ENCODE assay signal across 1 cellular context in genomic region chr2:118050386-118050785, GRCh38.
A peak's percentile ranks its signal among the peaks of the same experiment; 100 is the strongest.
TF ChIP-seq lines count a peak whose summit lies in the region.

No MANE protein-coding gene starts in this region.

TF ChIP-seq in HEK293, 187 proteins besides CTCF, POLR2A, EP300 and RAD21 (continued from another document and continues in another):
- TF ChIP-seq INSM2 (tag by site-specific recombination; IDR thresholded peaks at IDR 0.05) (no peak), ZNF121 (tag by site-specific recombination; IDR thresholded peaks at IDR 0.05) (no peak), ZNF37A (tag by site-specific recombination; IDR thresholded peaks at IDR 0.05) (no peak), ZNF157 (tag by site-specific recombination; IDR thresholded peaks at IDR 0.05) (no peak), ZNF146 (tag by site-specific recombination; IDR thresholded peaks at IDR 0.05) (no peak), ZNF555 (tag by site-specific recombination; conservative IDR thresholded peaks at IDR 0.05) (no peak), ZNF214 (tag by site-specific recombination; IDR thresholded peaks at IDR 0.05; ENCODE audit: borderline replicate concordance) (no peak), PRDM6 (tag by site-specific recombination; IDR thresholded peaks at IDR 0.05) (peak; percentile 85), ZNF629 (tag by site-specific recombination; IDR thresholded peaks at IDR 0.05) (peak; percentile 63), ZNF175 (tag by site-specific recombination; IDR thresholded peaks at IDR 0.05) (no peak), ZEB2 (tag by site-specific recombination; IDR thresholded peaks at IDR 0.05) (peak; percentile 55; the same call in 1 of the 2 replicates), ZNF513 (tag by site-specific recombination; IDR thresholded peaks at IDR 0.05) (no peak), PRDM2 (tag by site-specific recombination; IDR thresholded peaks at IDR 0.05; ENCODE audit: borderline replicate concordance) (no peak), KLF9 (tag by site-specific recombination; IDR thresholded peaks at IDR 0.05; ENCODE audit: low read depth) (no peak), ZNF394 (tag by site-specific recombination; IDR thresholded peaks at IDR 0.05; ENCODE audit: borderline replicate concordance) (no peak), PATZ1 (tag by site-specific recombination; IDR thresholded peaks at IDR 0.05) (no peak), ZFP3 (tag by site-specific recombination; IDR thresholded peaks at IDR 0.05; ENCODE audit: low read depth) (no peak), PRDM1 (tag by site-specific recombination; IDR thresholded peaks at IDR 0.05) (no peak), ZNF654 (tag by site-specific recombination; IDR thresholded peaks at IDR 0.05; ENCODE audit: low read depth) (no peak), WT1 (tag by site-specific recombination; IDR thresholded peaks at IDR 0.05) (no peak), KLF16 (tag by site-specific recombination; IDR thresholded peaks at IDR 0.05) (0 out of 2 replicates have a peak, but pooled peaks have one; percentile 42), TCF7L2 (IDR thresholded peaks at IDR 0.05; ENCODE audit: borderline replicate concordance, low read depth, low read length) (no peak), ZNF248 (tag by site-specific recombination; IDR thresholded peaks at IDR 0.05) (no peak), ZNF174 (tag by site-specific recombination; IDR thresholded peaks at IDR 0.05) (no peak), ZBTB26 (tag by site-specific recombination; optimal IDR thresholded peaks at IDR 0.05) (no peak), ZFP69B (tag by site-specific recombination; IDR thresholded peaks at IDR 0.05) (no peak), OSR2 (tag by site-specific recombination; IDR thresholded peaks at IDR 0.05) (peak; percentile 49; the same call in 1 of the 2 replicates), ZNF664 (tag by site-specific recombination; IDR thresholded peaks at IDR 0.05) (no peak), ZNF830 (tag by site-specific recombination; IDR thresholded peaks at IDR 0.05; ENCODE audit: low read depth) (no peak), ZSCAN23 (tag by site-specific recombination; IDR thresholded peaks at IDR 0.05) (no peak), ZNF138 (tag by site-specific recombination; IDR thresholded peaks at IDR 0.05; ENCODE audit: borderline replicate concordance) (no peak), SP3 (tag by site-specific recombination; IDR thresholded peaks at IDR 0.05) (no peak), ZNF112 (tag by site-specific recombination; IDR thresholded peaks at IDR 0.05) (no peak), ZFP37 (tag by site-specific recombination; IDR thresholded peaks at IDR 0.05) (no peak), ZNF514 (tag by site-specific recombination; IDR thresholded peaks at IDR 0.05) (no peak), ZNF510 (tag by site-specific recombination; IDR thresholded peaks at IDR 0.05; ENCODE audit: insufficient replicate concordance) (no peak), ZNF521 (tag by site-specific recombination; IDR thresholded peaks at IDR 0.05) (no peak), ZNF16 (tag by site-specific recombination; IDR thresholded peaks at IDR 0.05; ENCODE audit: low read depth) (no peak), PBX3 (CRISPR knock-in tag; IDR thresholded peaks at IDR 0.05) (no peak), ZNF843 (tag by site-specific recombination; IDR thresholded peaks at IDR 0.05) (peak; percentile 88), ZBTB48 (tag by site-specific recombination; IDR thresholded peaks at IDR 0.05) (no peak), ZBTB8A (tag by site-specific recombination; IDR thresholded peaks at IDR 0.05) (no peak), ZNF398 (tag by site-specific recombination; IDR thresholded peaks at IDR 0.05) (no peak), BCL6B (tag by site-specific recombination; IDR thresholded peaks at IDR 0.05) (0 out of 2 replicates have a peak, but pooled peaks have one; percentile 38)
